Comparison of ENCODE assay signal across 24 cellular contexts in the genomic region with DNA sequence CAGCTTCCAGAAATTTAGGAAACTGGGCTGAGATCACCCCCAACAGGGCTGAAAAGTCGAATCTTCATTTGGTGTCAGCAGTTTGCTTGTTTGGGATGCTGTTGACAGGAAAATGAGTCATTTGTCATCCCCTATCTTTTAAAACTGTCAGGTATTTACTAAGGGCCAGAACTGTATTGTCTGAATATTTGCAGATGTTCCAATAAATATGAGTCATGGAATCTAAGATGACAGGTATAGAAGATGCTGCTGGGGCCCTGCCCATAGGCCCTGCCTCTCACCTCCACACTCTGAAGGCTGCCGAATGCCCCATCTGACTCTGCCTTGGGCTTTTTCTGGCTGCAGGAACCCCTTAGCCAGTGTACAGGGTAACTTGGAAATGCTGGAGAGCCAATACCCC. TPM values are rescaled to one million over a fixed set of nuclear protein-coding genes. Genes with fewer than 3 reads are reported as not detected.
DNase-seq lines count a peak whose midpoint lies in the region; ATAC-seq, FAIRE-seq and TF ChIP-seq lines count a peak whose summit lies in the region.
"Had no signal": no experiment of that assay in that cellular context is flagged by ENCODE, and none has a peak within 500 bp of the region (broad histone marks: within the 10 kb centered on the region; RNA-seq: fewer than 3 reads in every experiment).

No MANE protein-coding gene starts in this region.

- SMC1A ChIA-PET in GM12878 (lab: Charles Lee; ENCODE audit: uncharacterized antibody, unreplicated experiment): no interaction called here

- no peak for DNase-seq in natural killer cell treated with Interleukin-12 subunit alpha and Interleukin-12 subunit beta and Interleukin-15 and Interleukin-18, amount 100 ng/mL, for 72 hours (ENCODE audit: low spot score)
- DNase-seq in natural killer cell (no peak), M059J (ENCODE audit: low read depth) (peak; percentile 15), GM12878 (ENCODE audit: low read depth, low spot score) (no peak), A673 (ENCODE audit: low spot score) (no peak)
- no peak for DNase-seq in stimulated activated naive CD8-positive, alpha-beta T cell treated with anti-CD3 and anti-CD28 coated beads, Interleukin-15, Interleukin-2, amounts not matched to agents 100 U/mL and 50 U/mL, for 24 hours
- no peak for DNase-seq in CD8-positive, alpha-beta memory T cell
- DNase-seq: activated gamma-delta T cell treated with Interleukin-2 at 50 U/mL for 16 hours; anterior cingulate cortex; BE2C; effector memory CD4-positive, alpha-beta T cell; GDM1; heart right ventricle; NCI-H1436; NCI-H82; nucleus accumbens had no signal

- H3K4me1 ChIP-seq in GM12878 (ENCODE audit: control insufficient read depth, insufficient read depth, low read length) (peaks cover 63% of the 10 kb centered on the region), A673 (ENCODE audit: insufficient read depth, low read length, poor library complexity, severe bottlenecking) (no peaks in the 10 kb centered on the region)
- H3K4me1 ChIP-seq in CD8-positive, alpha-beta memory T cell (ENCODE audit: insufficient read depth, low read length): peaks cover 15% of the 10 kb centered on the region
- H3K4me1 ChIP-seq: BE2C had no signal

- H3K36me3 ChIP-seq in GM12878 (ENCODE audit: control insufficient read depth in 2 of 2, insufficient read depth in 2 of 2, low read length in 1 of 2): no peaks in the 10 kb centered on the region
- no peaks in the 10 kb centered on the region for H3K36me3 ChIP-seq in CD8-positive, alpha-beta memory T cell (ENCODE audit: insufficient read depth, low read length)
- H3K36me3 ChIP-seq in A673 (ENCODE audit: insufficient read depth, low read length, poor library complexity, severe bottlenecking): no peaks in the 10 kb centered on the region
- H3K36me3 ChIP-seq: BE2C, heart right ventricle, right atrium auricular region had no signal

- H3K36me3 Mint-ChIP-seq in natural killer cell treated with Interleukin-12 subunit alpha and Interleukin-12 subunit beta and Interleukin-15 and Interleukin-18, amount 100 ng/mL, for 72 hours: no peaks in the 10 kb centered on the region
- H3K36me3 Mint-ChIP-seq in natural killer cell: no peaks in the 10 kb centered on the region
- peaks cover 0 to 5% (median 0%) of the 10 kb centered on the region in 3 donors for H3K36me3 Mint-ChIP-seq in CD8-positive, alpha-beta memory T cell

- peak overlapping the region; percentile 58 for H3K4me3 Mint-ChIP-seq in natural killer cell treated with Interleukin-12 subunit alpha and Interleukin-12 subunit beta and Interleukin-15 and Interleukin-18, amount 100 ng/mL, for 72 hours
- no peak overlapping the region for H3K4me3 Mint-ChIP-seq in natural killer cell
- no peak overlapping the region for H3K4me3 Mint-ChIP-seq in CD8-positive, alpha-beta memory T cell

- in situ Hi-C loops in GM12878 (cut with MboI): no loop called here

- H3K9me3 ChIP-seq in GM12878 (replicated peaks; ENCODE audit: control insufficient read depth, insufficient read depth, low read length) (no peaks in the 10 kb centered on the region), A673 (ENCODE audit: low read depth, low read length, poor library complexity, severe bottlenecking) (no peaks in the 10 kb centered on the region)
- H3K9me3 ChIP-seq in CD8-positive, alpha-beta memory T cell (ENCODE audit: low read length): no peaks in the 10 kb centered on the region
- H3K9me3 ChIP-seq: BE2C, heart right ventricle, right atrium auricular region had no signal

- FAIRE-seq in GM12878 (lab: Jason Lieb, UNC): no peak
- FAIRE-seq: D721Med had no signal

- H4K20me1 ChIP-seq in GM12878 (ENCODE audit: control insufficient read depth, insufficient read depth): no peaks in the 10 kb centered on the region

- intact Hi-C loops in natural killer cell (cut with micrococcal nuclease): no loop called here
- intact Hi-C loops in GM12878 (cut with micrococcal nuclease; ENCODE audit: unreplicated experiment): no loop called here
- intact Hi-C loops in A673 (cut with micrococcal nuclease; ENCODE audit: unreplicated experiment): no loop called here

- POLR2A ChIA-PET in GM12878 (lab: Charles Lee): interaction anchor here (0.5 to 0.6 kb wide), 2 partner anchors 78 to 226 kb away, joined by 5 to 6 read pairs; no protein-coding TSS in a partner anchor
- POLR2A ChIA-PET in CD8-positive, alpha-beta memory T cell (lab: Charles Lee): no interaction called here
- POLR2A ChIA-PET in A673 (lab: Charles Lee; ENCODE audit: low non-redundant PET): no interaction called here

- no peak overlapping the region for H3K9ac ChIP-seq in GM12878 (ENCODE audit: control insufficient read depth, insufficient read depth, low read length)

- H3K4me1 Mint-ChIP-seq in natural killer cell treated with Interleukin-12 subunit alpha and Interleukin-12 subunit beta and Interleukin-15 and Interleukin-18, amount 100 ng/mL, for 72 hours (ENCODE audit: low read depth in 2 of 2): peaks cover 53 to 61% of the 10 kb centered on the region in 2 donors
- peaks cover 21 to 22% of the 10 kb centered on the region in 2 donors for H3K4me1 Mint-ChIP-seq in natural killer cell
- peaks cover 21 to 29% (median 25%) of the 10 kb centered on the region in 3 donors for H3K4me1 Mint-ChIP-seq in CD8-positive, alpha-beta memory T cell

- no TSS peak for BruUV-seq in GM12878 (replicated peaks; lab: Mats Ljungman, UMichigan)
- BruUV-seq in A673 (replicated peaks; lab: Mats Ljungman, UMichigan): no TSS peak

- H2AFZ ChIP-seq in GM12878 (ENCODE audit: control insufficient read depth, low read depth, low read length): no peak overlapping the region

- H3K27me3 ChIP-seq in GM12878 (replicated peaks in 1 of 2; ENCODE audit: control insufficient read depth in 2 of 2, insufficient read depth in 2 of 2, low read length in 1 of 2): peaks cover 3 to 4% of the 10 kb centered on the region in 2 experiments; a peak in 2 of 4 replicates
- H3K27me3 ChIP-seq in CD8-positive, alpha-beta memory T cell (ENCODE audit: insufficient read depth, low read length, poor library complexity, severe bottlenecking): peaks cover 6% of the 10 kb centered on the region
- H3K27me3 ChIP-seq in A673 (replicated peaks; ENCODE audit: insufficient read depth, low read depth, low read length, poor library complexity): peaks cover 6% of the 10 kb centered on the region
- H3K27me3 ChIP-seq: right atrium auricular region had no signal

- H3K4me2 ChIP-seq in GM12878 (ENCODE audit: control insufficient read depth, insufficient read depth): peak overlapping the region; percentile 47; the same call in 1 of the 2 replicates

- peak in 1 of 2 donors; percentile 39 for ATAC-seq in natural killer cell treated with Interleukin-12 subunit alpha and Interleukin-12 subunit beta and Interleukin-15 and Interleukin-18, amount 100 ng/mL, for 72 hours
- ATAC-seq in natural killer cell (no peak), GM12878 (no peak)
- peak; percentile 48 for ATAC-seq in stimulated activated naive CD8-positive, alpha-beta T cell treated with anti-CD3 and anti-CD28 coated beads, Interleukin-15, Interleukin-2, amounts not matched to agents 100 U/mL and 50 U/mL, for 24 hours
- ATAC-seq: heart right ventricle, Panc1 had no signal

- TF ChIP-seq CTCF in natural killer cell (IDR thresholded peaks at IDR 0.05) (no peak), GM12878 (IDR thresholded peaks at IDR 0.05 in 2 of 3, conservative IDR thresholded peaks at IDR 0.05 in 1 of 3; ENCODE audit: control insufficient read depth in 2 of 3, extremely low read depth in 1 of 3, insufficient read depth in 1 of 3, low read depth in 3 of 3, low read length in 3 of 3) (no peak), A673 (conservative IDR thresholded peaks at IDR 0.05; ENCODE audit: low read depth, low read length) (no peak)

- peaks cover 2% of the 10 kb centered on the region; the same call in 1 of the 2 replicates for H3K79me2 ChIP-seq in GM12878 (ENCODE audit: control insufficient read depth, insufficient read depth, low read length)

- TF ChIP-seq POLR2A in GM12878 (IDR thresholded peaks at IDR 0.05; ENCODE audit: low read depth, low read length): no peak

- WGBS in GM12878 (ENCODE audit: insufficient coverage, insufficient replicate concordance, low lambda C conversion rate, missing lambda C conversion rate): 0% methylated on average over 2 of the region's 2 CpGs

- H3K27ac Mint-ChIP-seq in natural killer cell treated with Interleukin-12 subunit alpha and Interleukin-12 subunit beta and Interleukin-15 and Interleukin-18, amount 100 ng/mL, for 72 hours: peak overlapping the region; percentile 78 to 97
- no peak overlapping the region for H3K27ac Mint-ChIP-seq in natural killer cell
- peak overlapping the region in 1 of 8 donors; percentile 47 for H3K27ac Mint-ChIP-seq in CD8-positive, alpha-beta memory T cell

- RAD21 ChIA-PET in GM12878 (lab: Charles Lee; ENCODE audit: unreplicated experiment): interaction anchor here (1.3 kb wide), 1 partner anchor 25 kb away, joined by 5 read pairs; no protein-coding TSS in a partner anchor

- no peak overlapping the region for H3K4me3 ChIP-seq in GM12878
- H3K4me3 ChIP-seq in CD8-positive, alpha-beta memory T cell (ENCODE audit: low read length): no peak overlapping the region
- H3K4me3 ChIP-seq in A673 (ENCODE audit: low read depth, low read length, poor library complexity, severe bottlenecking): no peak overlapping the region
- H3K4me3 ChIP-seq: heart right ventricle, right atrium auricular region, SK-N-MC had no signal

- peak overlapping the region; percentile 5; the same call in 1 of the 2 replicates for H3K27ac ChIP-seq in GM12878 (ENCODE audit: control insufficient read depth, insufficient read depth)
- no peak overlapping the region for H3K27ac ChIP-seq in CD8-positive, alpha-beta memory T cell (ENCODE audit: low read depth, low read length)
- H3K27ac ChIP-seq in A673 (ENCODE audit: low read depth, low read length, poor library complexity, severe bottlenecking): no peak overlapping the region
- H3K27ac ChIP-seq: heart right ventricle, right atrium auricular region, SK-N-MC had no signal

- no peak for TF ChIP-seq RAD21 in GM12878 (IDR thresholded peaks at IDR 0.05; ENCODE audit: insufficient read depth, low read depth, low read length)

- CTCF ChIA-PET in GM12878 (lab: Yijun Ruan, JAX): interaction anchor here (1.3 to 2.5 kb wide), 2 partner anchors 27 to 81 kb away, joined by 6 read pairs; no protein-coding TSS in a partner anchor
- CTCF ChIA-PET in CD8-positive, alpha-beta memory T cell (lab: Charles Lee): no interaction called here
- CTCF ChIA-PET in A673 (lab: Charles Lee): interaction anchor here (0.6 kb wide), 1 partner anchor 49 kb away, joined by 3 read pairs; no protein-coding TSS in a partner anchor

- peaks cover 3 to 14% of the 10 kb centered on the region in 2 donors for H3K27me3 Mint-ChIP-seq in natural killer cell treated with Interleukin-12 subunit alpha and Interleukin-12 subunit beta and Interleukin-15 and Interleukin-18, amount 100 ng/mL, for 72 hours
- peaks cover 13 to 14% of the 10 kb centered on the region in 2 donors for H3K27me3 Mint-ChIP-seq in natural killer cell (ENCODE audit: low read depth in 2 of 2)
- H3K27me3 Mint-ChIP-seq in CD8-positive, alpha-beta memory T cell: peaks cover 5 to 11% of the 10 kb centered on the region in 2 donors

- TF ChIP-seq EP300 in GM12878 (IDR thresholded peaks at IDR 0.05; ENCODE audit: borderline replicate concordance in 1 of 2, control insufficient read depth in 1 of 2, low read depth in 2 of 2, low read length in 2 of 2): no peak

- H3K9me3 Mint-ChIP-seq in natural killer cell treated with Interleukin-12 subunit alpha and Interleukin-12 subunit beta and Interleukin-15 and Interleukin-18, amount 100 ng/mL, for 72 hours: no peaks in the 10 kb centered on the region
- H3K9me3 Mint-ChIP-seq in natural killer cell: no peaks in the 10 kb centered on the region
- H3K9me3 Mint-ChIP-seq in CD8-positive, alpha-beta memory T cell: no peaks in the 10 kb centered on the region

RNA-seq across cellular contexts. Expression of a gene that starts 3.9 kb away (rescaled TPM):
- total RNA-seq in natural killer cell treated with Interleukin-12 subunit alpha and Interleukin-12 subunit beta and Interleukin-15 and Interleukin-18, amount 100 ng/mL, for 72 hours: 10 to 100 TPM in 1 of 2 donors, 1 to 10 TPM in 1; 6.9 to 19.8 TPM
- total RNA-seq in natural killer cell (1 to 10 TPM in 2 of 3 donors, under 1 TPM in 1; 0.96 to 2.8 (median 1.7) TPM), GM12878 (2014; rRNA removed) (1.8 and 2.6 TPM in 2 replicates), GM12878 (2014; rRNA removed; fragmentation: Illumina TruSeq; extraction: Trizol) (1.1 and 1.3 TPM in 2 replicates), GM12878 (2021) (1.6 and 1.9 TPM in 2 replicates), A673 (2021) (0.33 and 0.58 TPM in 2 replicates)
- total RNA-seq in M059J (2014; rRNA removed; shearing (Covaris generic)): 14.4 and 19.0 TPM in 2 replicates
- total RNA-seq in GM12878 (2013; cell fraction: nucleolus; rRNA removed): 0.25 TPM in 1 of 2 replicates, not detected in the other
- polyA plus RNA-seq in GM12878 (2011; ENCODE audit: low read depth): 2.2 TPM
- polyA plus RNA-seq in GM12878 (2011; rRNA removed) (0.04 TPM in 1 of 2 replicates, not detected in the other), GM12878 (2014; fragmentation: Illumina TruSeq; extraction: Trizol) (1.3 TPM in 2 replicates), GM12878 (2014; fragmentation: Nextera tagmentation; extraction: Ambion mirVana) (under 1 TPM; 0.23 to 0.27 TPM), GM12878 (2014; rRNA removed) (1.8 and 2.1 TPM in 2 replicates), GM12878 (2016; fragmentation: Nextera tagmentation; extraction: Ambion mirVana) (1 to 10 TPM; 1.2 to 1.5 TPM)
- polyA plus RNA-seq in GM12878 (2011; cell fraction: cytosol; rRNA removed): 0.06 and 0.07 TPM in 2 replicates
- polyA plus RNA-seq in GM12878 (2011; cell fraction: nucleus; rRNA removed): not detected in 2 replicates
- 4.4 and 5.6 TPM in 2 replicates for polyA plus RNA-seq in GM12878 (2012)
- 0.26 TPM in 1 of 2 replicates, not detected in the other for polyA minus RNA-seq in GM12878 (2011; rRNA and poly(A)+ RNA removed)
- polyA minus RNA-seq in GM12878 (2011; cell fraction: cytosol; rRNA and poly(A)+ RNA removed): not detected in 2 replicates
- 0.12 TPM in 1 of 2 replicates, not detected in the other for polyA minus RNA-seq in GM12878 (2011; cell fraction: nucleus; rRNA and poly(A)+ RNA removed)
- under 1 TPM; 0.61 to 0.78 TPM for total RNA-seq in CD8-positive, alpha-beta memory T cell
- 2.4 TPM for polyA plus RNA-seq in CD8-positive, alpha-beta memory T cell
- total RNA-seq: cerebellum had no signal

RNA-seq across cellular contexts. Expression of a gene that starts 46.9 kb away (rescaled TPM):
- not detected for total RNA-seq in natural killer cell treated with Interleukin-12 subunit alpha and Interleukin-12 subunit beta and Interleukin-15 and Interleukin-18, amount 100 ng/mL, for 72 hours
- not detected for total RNA-seq in natural killer cell
- not detected in 2 replicates for total RNA-seq in M059J (2014; rRNA removed; shearing (Covaris generic))
- total RNA-seq in GM12878 (2013; cell fraction: nucleolus; rRNA removed): 0.48 and 0.86 TPM in 2 replicates
- total RNA-seq in GM12878 (2014; rRNA removed): 0.05 and 0.06 TPM in 2 replicates
- 0.04 and 0.09 TPM in 2 replicates for total RNA-seq in GM12878 (2014; rRNA removed; fragmentation: Illumina TruSeq; extraction: Trizol)
- 0.08 and 0.13 TPM in 2 replicates for total RNA-seq in GM12878 (2021)
- 0.08 TPM for polyA plus RNA-seq in GM12878 (2011; ENCODE audit: low read depth)
- polyA plus RNA-seq in GM12878 (2011; rRNA removed): 0.36 and 0.68 TPM in 2 replicates
- 0.35 and 0.40 TPM in 2 replicates for polyA plus RNA-seq in GM12878 (2011; cell fraction: cytosol; rRNA removed)
- polyA plus RNA-seq in GM12878 (2011; cell fraction: nucleus; rRNA removed): 0.23 and 0.40 TPM in 2 replicates
- polyA plus RNA-seq in GM12878 (2012): 0.12 and 0.13 TPM in 2 replicates
- 0.09 and 0.16 TPM in 2 replicates for polyA plus RNA-seq in GM12878 (2014; fragmentation: Illumina TruSeq; extraction: Trizol)
- under 1 TPM in 1 of 2 experiments, not detected in 1; 0.02 TPM for polyA plus RNA-seq in GM12878 (2014; fragmentation: Nextera tagmentation; extraction: Ambion mirVana)
- 0.03 and 0.04 TPM in 2 replicates for polyA plus RNA-seq in GM12878 (2014; rRNA removed)
- under 1 TPM in 1 of 2 experiments, not detected in 1; 0.04 TPM for polyA plus RNA-seq in GM12878 (2016; fragmentation: Nextera tagmentation; extraction: Ambion mirVana)
- 0.21 and 0.29 TPM in 2 replicates for polyA minus RNA-seq in GM12878 (2011; rRNA and poly(A)+ RNA removed)
- polyA minus RNA-seq in GM12878 (2011; cell fraction: cytosol; rRNA and poly(A)+ RNA removed): not detected in 2 replicates
- polyA minus RNA-seq in GM12878 (2011; cell fraction: nucleus; rRNA and poly(A)+ RNA removed): 0.10 and 0.12 TPM in 2 replicates
- not detected for total RNA-seq in CD8-positive, alpha-beta memory T cell
- polyA plus RNA-seq in CD8-positive, alpha-beta memory T cell: not detected
- not detected in 2 replicates for total RNA-seq in A673 (2021)
- total RNA-seq: cerebellum, fibroblast of lung, heart right ventricle, lower leg skin, right atrium auricular region, subcutaneous adipose tissue had no signal
- polyA plus RNA-seq: fibroblast of lung, heart right ventricle had no signal

RNA-seq across cellular contexts. Expression of a gene that starts 59.0 kb away (rescaled TPM):
- under 1 TPM; 0.20 to 0.31 TPM for total RNA-seq in natural killer cell treated with Interleukin-12 subunit alpha and Interleukin-12 subunit beta and Interleukin-15 and Interleukin-18, amount 100 ng/mL, for 72 hours
- total RNA-seq in natural killer cell (1 to 10 TPM in 1 of 3 donors, under 1 TPM in 2; 0.27 to 1.0 (median 0.28) TPM), GM12878 (2014; rRNA removed) (0.27 and 0.45 TPM in 2 replicates), GM12878 (2014; rRNA removed; fragmentation: Illumina TruSeq; extraction: Trizol) (0.23 and 0.27 TPM in 2 replicates), GM12878 (2021) (0.21 and 0.38 TPM in 2 replicates), A673 (2021) (0.13 and 0.21 TPM in 2 replicates)
- not detected in 2 replicates for total RNA-seq in M059J (2014; rRNA removed; shearing (Covaris generic))
- not detected in 2 replicates for total RNA-seq in GM12878 (2013; cell fraction: nucleolus; rRNA removed)
- polyA plus RNA-seq in GM12878 (2011; ENCODE audit: low read depth): 0.72 TPM
- polyA plus RNA-seq in GM12878 (2011; rRNA removed) (0.24 and 0.31 TPM in 2 replicates), GM12878 (2014; fragmentation: Illumina TruSeq; extraction: Trizol) (1.3 and 2.1 TPM in 2 replicates), GM12878 (2014; fragmentation: Nextera tagmentation; extraction: Ambion mirVana) (under 1 TPM; 0.52 to 0.60 TPM), GM12878 (2014; rRNA removed) (0.39 and 0.49 TPM in 2 replicates), GM12878 (2016; fragmentation: Nextera tagmentation; extraction: Ambion mirVana) (1 to 10 TPM; 2.5 to 2.9 TPM)
- polyA plus RNA-seq in GM12878 (2011; cell fraction: cytosol; rRNA removed): 0.30 and 0.33 TPM in 2 replicates
- 0.07 and 0.18 TPM in 2 replicates for polyA plus RNA-seq in GM12878 (2011; cell fraction: nucleus; rRNA removed)
- 0.57 and 1.0 TPM in 2 replicates for polyA plus RNA-seq in GM12878 (2012)
- 0.67 and 1.1 TPM in 2 replicates for polyA minus RNA-seq in GM12878 (2011; rRNA and poly(A)+ RNA removed)
- polyA minus RNA-seq in GM12878 (2011; cell fraction: cytosol; rRNA and poly(A)+ RNA removed): not detected in 2 replicates
- polyA minus RNA-seq in GM12878 (2011; cell fraction: nucleus; rRNA and poly(A)+ RNA removed): 0.48 and 0.57 TPM in 2 replicates
- total RNA-seq in CD8-positive, alpha-beta memory T cell: under 1 TPM in 1 of 2 experiments, not detected in 1; 0.20 TPM
- polyA plus RNA-seq in CD8-positive, alpha-beta memory T cell: not detected
- total RNA-seq: cerebellum, lower leg skin, subcutaneous adipose tissue had no signal

RNA-seq across cellular contexts. Expression of a gene that starts 59.2 kb away (rescaled TPM):
- 10 to 100 TPM; 61.4 to 62.4 TPM for total RNA-seq in natural killer cell treated with Interleukin-12 subunit alpha and Interleukin-12 subunit beta and Interleukin-15 and Interleukin-18, amount 100 ng/mL, for 72 hours
- 10 to 100 TPM; 37.7 to 43.5 (median 43.2) TPM for total RNA-seq in natural killer cell
- 53.9 and 82.9 TPM in 2 replicates for total RNA-seq in M059J (2014; rRNA removed; shearing (Covaris generic))
- 48.5 and 51.1 TPM in 2 replicates for total RNA-seq in GM12878 (2013; cell fraction: nucleolus; rRNA removed)
- total RNA-seq in GM12878 (2014; rRNA removed): 66.0 and 83.5 TPM in 2 replicates
- total RNA-seq in GM12878 (2014; rRNA removed; fragmentation: Illumina TruSeq; extraction: Trizol): 73.5 and 77.0 TPM in 2 replicates
- total RNA-seq in GM12878 (2021): 51.6 and 52.7 TPM in 2 replicates
- 33.3 TPM for polyA plus RNA-seq in GM12878 (2011; ENCODE audit: low read depth)
- polyA plus RNA-seq in GM12878 (2011; rRNA removed): 68.6 and 82.3 TPM in 2 replicates
- 36.0 and 40.0 TPM in 2 replicates for polyA plus RNA-seq in GM12878 (2011; cell fraction: cytosol; rRNA removed)
- polyA plus RNA-seq in GM12878 (2011; cell fraction: nucleus; rRNA removed): 11.6 and 13.6 TPM in 2 replicates
- 36.2 and 37.7 TPM in 2 replicates for polyA plus RNA-seq in GM12878 (2012)
- 61.7 and 70.5 TPM in 2 replicates for polyA plus RNA-seq in GM12878 (2014; fragmentation: Illumina TruSeq; extraction: Trizol)
- 10 to 100 TPM; 18.1 to 20.1 TPM for polyA plus RNA-seq in GM12878 (2014; fragmentation: Nextera tagmentation; extraction: Ambion mirVana)
- 40.4 and 48.2 TPM in 2 replicates for polyA plus RNA-seq in GM12878 (2014; rRNA removed)
- polyA plus RNA-seq in GM12878 (2016; fragmentation: Nextera tagmentation; extraction: Ambion mirVana): 10 to 100 TPM; 44.3 to 49.5 TPM
- polyA minus RNA-seq in GM12878 (2011; rRNA and poly(A)+ RNA removed): 69.0 and 78.3 TPM in 2 replicates
- 25.9 and 27.6 TPM in 2 replicates for polyA minus RNA-seq in GM12878 (2011; cell fraction: cytosol; rRNA and poly(A)+ RNA removed)
- 13.5 and 24.4 TPM in 2 replicates for polyA minus RNA-seq in GM12878 (2011; cell fraction: nucleus; rRNA and poly(A)+ RNA removed)
- total RNA-seq in CD8-positive, alpha-beta memory T cell: 10 to 100 TPM; 52.3 to 52.4 TPM
- 41.4 TPM for polyA plus RNA-seq in CD8-positive, alpha-beta memory T cell
- total RNA-seq in A673 (2021): 69.7 and 72.6 TPM in 2 replicates

Comparison
In these comparisons a context has a peak if more than half of its experiments do, and no peak if none do; other contexts are left out.
1. H3K27ac Mint-ChIP-seq: peak in natural killer cell treated with Interleukin-12 subunit alpha and Interleukin-12 subunit beta and Interleukin-15 and Interleukin-18, amount 100 ng/mL, for 72 hours (2 of 2); none in natural killer cell (0 of 2).